In the genomic region with DNA sequence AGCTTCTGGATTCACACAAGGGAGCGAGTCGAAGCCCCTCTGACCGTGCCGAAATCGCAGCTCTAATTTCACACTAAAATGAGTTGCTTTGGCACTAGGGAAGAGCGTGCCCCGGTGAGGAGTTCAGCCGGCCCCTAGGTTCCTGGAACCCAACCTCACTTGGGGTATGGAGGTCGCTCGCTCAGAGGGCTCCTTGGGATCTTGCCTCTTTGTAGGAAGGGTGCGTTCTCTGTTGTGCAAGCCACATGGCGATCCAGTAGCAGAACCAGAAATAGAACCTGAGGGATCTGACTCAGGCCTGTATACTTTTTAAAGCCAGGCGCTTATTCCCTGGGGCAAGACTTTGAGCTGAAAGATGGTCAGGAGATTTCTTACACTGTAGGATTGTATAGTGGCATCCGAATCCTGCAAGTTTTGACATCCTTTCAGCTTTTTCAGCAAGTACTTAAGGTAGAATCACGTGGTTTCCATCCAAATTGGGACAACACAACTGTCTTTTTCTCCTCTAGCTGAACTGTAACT, we compare ENCODE assay signal across 8 cellular contexts. TPM values are rescaled to one million over a fixed set of nuclear protein-coding genes. Genes with fewer than 3 reads are reported as not detected.
DNase-seq lines count a peak whose midpoint lies in the region; ATAC-seq and TF ChIP-seq lines count a peak whose summit lies in the region.

No MANE protein-coding gene starts in this region.

- 52 to 53% methylated on average over 15 of the region's 15 CpGs for WGBS in GM23248 (ENCODE audit: low coverage in 1 of 2, low lambda C conversion rate in 2 of 2, missing lambda C conversion rate in 2 of 2), 2 experiments

- H3K4me2 ChIP-seq in GM23248 (ENCODE audit: unreplicated experiment): peak overlapping the region; percentile 88

- H3F3A ChIP-seq in GM23248 (ENCODE audit: insufficient read depth): no peaks in the 10 kb centered on the region

- ATAC-seq in HG02588 (IDR thresholded peaks at IDR 0.05; ENCODE audit: unreplicated experiment): no peak

- DNase-seq in GM23248 (peak; percentile 7), SJCRH30 (no peak), fibroblast of mammary gland (ENCODE audit: low read depth) (no peak), posterior cingulate gyrus (peak in 6 of 10 donors; percentile 6 to 70 (median 12)), NCI-H1048 (lab: John Stamatoyannopoulos, UW) (no peak), COR-L47 (lab: John Stamatoyannopoulos, UW) (no peak)
- no peak for DNase-seq in activated CD4-positive, alpha-beta T cell treated with anti-CD3 and anti-CD28 coated beads, Interleukin-2, amount 50 U/mL, for 1 hour

- H3K27me3 ChIP-seq in GM23248 (replicated peaks; ENCODE audit: insufficient read depth) (no peaks in the 10 kb centered on the region), SJCRH30 (no peaks in the 10 kb centered on the region)

- H3K79me2 ChIP-seq in GM23248 (ENCODE audit: insufficient read depth): no peaks in the 10 kb centered on the region

- H4K20me1 ChIP-seq in GM23248 (ENCODE audit: insufficient read depth): no peaks in the 10 kb centered on the region

- in situ Hi-C loops in GM23248 (cut with MboI): no loop called here

- peak overlapping the region; percentile 99 for H2AFZ ChIP-seq in GM23248

- H3K9me3 ChIP-seq in GM23248 (ENCODE audit: low read depth): no peaks in the 10 kb centered on the region
- H3K9me3 ChIP-seq in SJCRH30 (replicated peaks): no peaks in the 10 kb centered on the region

- TF ChIP-seq CTCF in fibroblast of mammary gland (conservative IDR thresholded peaks at IDR 0.05; ENCODE audit: control insufficient read depth, insufficient read depth, low read depth, low read length): no peak

- H3K4me3 ChIP-seq in GM23248: peak overlapping the region; percentile 83
- H3K4me3 ChIP-seq in SJCRH30: peak overlapping the region; percentile 79
- peak overlapping the region; percentile 65 for H3K4me3 ChIP-seq in fibroblast of mammary gland (ENCODE audit: control insufficient read depth, low read depth, low read length)

- H3K27ac ChIP-seq in GM23248 (no peak overlapping the region), SJCRH30 (peak overlapping the region; percentile 71)

- H3K36me3 ChIP-seq in GM23248 (ENCODE audit: low read depth) (no peaks in the 10 kb centered on the region), SJCRH30 (no peaks in the 10 kb centered on the region)

- H3K9ac ChIP-seq in GM23248: peak overlapping the region; percentile 73

- 0 out of 2 replicates have a peak, but pooled peaks cover 2% of the 10 kb centered on the region for H3K4me1 ChIP-seq in GM23248 (ENCODE audit: insufficient read depth)
- H3K4me1 ChIP-seq in SJCRH30: peaks cover 10% of the 10 kb centered on the region

- no peaks in the 10 kb centered on the region for H3K9me2 ChIP-seq in GM23248 (ENCODE audit: insufficient read depth)

- intact Hi-C loops in posterior cingulate gyrus (cut with DNase I): loop anchor here (5.0 kb wide), 3 partner anchors 51 to 414 kb away; partner anchors contain the start of gene KIZ

RNA-seq across cellular contexts. Expression of gene RALGAPA2, which starts 0.9 kb away (rescaled TPM):
- 2.6 and 3.8 TPM in 2 replicates for total RNA-seq in GM23248 (2014; rRNA removed; shearing (Covaris generic))
- 0.90 and 1.3 TPM in 2 replicates for polyA plus RNA-seq in GM23248 (2016; fragmentation: Nextera tagmentation; extraction: Ambion mirVana)
- total RNA-seq in SJCRH30 (2014; rRNA removed; shearing (Covaris generic)): 23.0 and 25.1 TPM in 2 replicates

Comparison
In these comparisons a context has a peak if more than half of its experiments do, and no peak if none do; other contexts are left out.
1. DNase-seq: peak in GM23248 (single experiment) and posterior cingulate gyrus (6 of 10); none in SJCRH30 (0 of 2), fibroblast of mammary gland (single experiment), NCI-H1048 (single experiment), COR-L47 (single experiment) and activated CD4-positive, alpha-beta T cell treated with anti-CD3 and anti-CD28 coated beads, Interleukin-2, amount 50 U/mL, for 1 hour (single experiment).
2. Peak in every context shown above with its lines, with median percentiles within 50 percentile points of each other: H3K4me3 ChIP-seq.